ENCODE assay signal across 1 cellular context in the genomic region with DNA sequence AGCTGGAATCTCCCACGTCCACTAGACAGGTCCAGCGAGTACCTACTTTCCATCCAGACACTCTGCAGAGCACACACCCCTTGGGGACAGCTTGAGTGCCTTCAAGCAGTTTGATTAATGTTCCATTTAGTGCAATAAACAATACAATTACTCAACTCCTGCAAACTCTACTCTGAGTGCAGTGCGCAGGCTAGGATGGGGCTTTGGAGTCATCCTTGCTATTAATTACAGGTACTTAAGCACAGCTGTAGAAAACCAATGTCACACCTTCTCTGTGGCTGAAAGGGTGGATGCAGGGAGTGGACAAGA.
TF ChIP-seq lines count a peak whose summit lies in the region.

No MANE protein-coding gene starts in this region.

TF ChIP-seq in HepG2, 621 proteins besides CTCF, POLR2A, EP300 and RAD21 (continued from another document):
- no peak for TF ChIP-seq HNRNPH1 (optimal IDR thresholded peaks at IDR 0.05; ENCODE audit: low read depth, low read length)
- TF ChIP-seq ZNF556 (CRISPR knock-in tag; IDR thresholded peaks at IDR 0.05; ENCODE audit: borderline replicate concordance): no peak
- TF ChIP-seq ZNF7 (CRISPR knock-in tag; IDR thresholded peaks at IDR 0.05): no peak
- TF ChIP-seq MEIS1 (CRISPR knock-in tag; IDR thresholded peaks at IDR 0.05; ENCODE audit: borderline replicate concordance): no peak
- TF ChIP-seq, protein P1, sequence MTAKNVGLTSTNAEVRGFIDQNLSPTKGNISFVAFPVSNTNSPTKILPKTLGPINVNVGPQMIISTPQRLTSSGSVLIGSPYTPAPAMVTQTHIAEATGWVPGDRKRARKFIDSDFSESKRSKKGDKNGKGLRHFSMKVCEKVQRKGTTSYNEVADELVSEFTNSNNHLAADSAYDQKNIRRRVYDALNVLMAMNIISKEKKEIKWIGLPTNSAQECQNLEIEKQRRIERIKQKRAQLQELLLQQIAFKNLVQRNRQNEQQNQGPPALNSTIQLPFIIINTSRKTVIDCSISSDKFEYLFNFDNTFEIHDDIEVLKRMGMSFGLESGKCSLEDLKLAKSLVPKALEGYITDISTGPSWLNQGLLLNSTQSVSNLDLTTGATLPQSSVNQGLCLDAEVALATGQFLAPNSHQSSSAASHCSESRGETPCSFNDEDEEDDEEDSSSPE (CRISPR knock-in tag; IDR thresholded peaks at IDR 0.05): no peak
- no peak for TF ChIP-seq NRL (CRISPR knock-in tag; IDR thresholded peaks at IDR 0.05; ENCODE audit: borderline replicate concordance)
- TF ChIP-seq ARID2 (CRISPR knock-in tag; IDR thresholded peaks at IDR 0.05; ENCODE audit: borderline replicate concordance): no peak
